Comparison of ENCODE assay signal across 15 cellular contexts in the genomic region with DNA sequence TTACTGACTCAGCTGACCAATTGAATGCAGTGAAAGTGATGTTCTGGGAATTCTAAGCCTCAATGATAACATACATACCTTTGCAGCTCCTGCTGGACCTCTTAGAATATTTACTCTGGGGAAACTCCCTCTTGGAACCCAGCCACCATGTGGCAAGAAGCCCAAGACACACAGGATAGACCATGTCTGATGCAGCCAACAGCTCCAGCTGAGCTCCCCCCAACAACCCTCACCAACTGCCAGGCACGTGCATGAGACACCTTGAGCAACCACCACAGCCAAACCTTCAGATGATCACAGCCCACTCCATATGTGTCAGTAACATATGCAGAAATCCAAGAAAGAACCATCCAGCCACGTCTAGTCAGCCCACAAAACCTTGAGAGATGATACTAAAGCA. TPM values are rescaled to one million over a fixed set of nuclear protein-coding genes. Genes with fewer than 3 reads are reported as not detected.
A peak's percentile ranks its signal among the peaks of the same experiment; 100 is the strongest.
DNase-seq lines count a peak whose midpoint lies in the region; ATAC-seq, FAIRE-seq and TF ChIP-seq lines count a peak whose summit lies in the region.
"Had no signal": no experiment of that assay in that cellular context is flagged by ENCODE, and none has a peak within 500 bp of the region (broad histone marks: within the 10 kb centered on the region; RNA-seq: fewer than 3 reads in every experiment).

No MANE protein-coding gene starts in this region.

- H3K27me3 ChIP-seq in BLaER1 treated with 17β-estradiol and CSF1 and Interleukin-3, amounts not matched to agents 10 nM and 100 nM, result no peaks in the 10 kb centered on the region
- H3K27me3 ChIP-seq in HL-60 (ENCODE audit: insufficient read depth, poor library complexity, severe bottlenecking) (no peaks in the 10 kb centered on the region), SJCRH30 (no peaks in the 10 kb centered on the region)

- no peak for ATAC-seq in natural killer cell

- H3K4me1 Mint-ChIP-seq in activated naive CD8-positive, alpha-beta T cell (ENCODE audit: low read depth), result peaks cover 42% of the 10 kb centered on the region
- peaks cover 58 to 63% of the 10 kb centered on the region in 2 donors for H3K4me1 Mint-ChIP-seq in natural killer cell

- H3K4me3 ChIP-seq in BLaER1 treated with 17β-estradiol and CSF1 and Interleukin-3, amounts not matched to agents 10 nM and 100 nM, result peak overlapping the region in 1 of 10 experiments; percentile 38; a peak in 1 of 20 replicates
- H3K4me3 ChIP-seq in HL-60 (replicated peaks; ENCODE audit: insufficient read depth, low read length) (no peak overlapping the region), SJCRH30 (no peak overlapping the region), kidney (ENCODE audit: low read length in 2 of 2) (no peak overlapping the region)

- peak overlapping the region; percentile 71 to 85 (median 82); a peak in 21 of 22 replicates for H3K27ac ChIP-seq in BLaER1 treated with 17β-estradiol and CSF1 and Interleukin-3, amounts not matched to agents 10 nM and 100 nM
- H3K27ac ChIP-seq in HL-60 (replicated peaks) (peak overlapping the region; percentile 76), SJCRH30 (no peak overlapping the region), kidney (ENCODE audit: low read depth in 2 of 2, low read length in 2 of 2) (no peak overlapping the region)

- H3K36me3 Mint-ChIP-seq in activated naive CD8-positive, alpha-beta T cell, result no peaks in the 10 kb centered on the region
- no peaks in the 10 kb centered on the region for H3K36me3 Mint-ChIP-seq in natural killer cell

- no peaks in the 10 kb centered on the region for H3K27me3 Mint-ChIP-seq in activated naive CD8-positive, alpha-beta T cell
- no peaks in the 10 kb centered on the region for H3K27me3 Mint-ChIP-seq in natural killer cell (ENCODE audit: low read depth in 2 of 2)

- H3K4me2 ChIP-seq in BLaER1 treated with 17β-estradiol and CSF1 and Interleukin-3, amounts not matched to agents 10 nM and 100 nM, result peak overlapping the region; percentile 82 to 98 (median 91)

- DNase-seq in HL-60 (ENCODE audit: low read depth in 1 of 2, low spot score in 1 of 2) (peak in 1 of 2 experiments; percentile 21), natural killer cell (no peak), SJCRH30 (no peak), RCC 7860 (ENCODE audit: low spot score) (no peak), kidney (no peak), NCI-H128 (lab: John Stamatoyannopoulos, UW; ENCODE audit: unreplicated experiment) (no peak)
- DNase-seq: activated CD8-positive, alpha-beta memory T cell treated with anti-CD3 and anti-CD28 coated beads, Interleukin-2, amount 50 U/mL, for 4 hours; NCI-H146; NCI-H524 treated with DMSO at 0.1 percent for 48 hours; RPMI8226; stimulated activated CD8-positive, alpha-beta memory T cell treated with anti-CD3 and anti-CD28 coated beads, Interleukin-4, amount 100 ng/mL, for 48 hours; T1000 had no signal

- H3K9ac ChIP-seq in BLaER1 treated with 17β-estradiol and CSF1 and Interleukin-3, amounts not matched to agents 10 nM and 100 nM, result peak overlapping the region in 9 of 11 experiments; percentile 55 to 78 (median 74); a peak in 13 of 22 replicates
- no peak overlapping the region for H3K9ac ChIP-seq in kidney (ENCODE audit: low read length in 2 of 2)

- H3K4me1 ChIP-seq in BLaER1 treated with 17β-estradiol and CSF1 and Interleukin-3, amounts not matched to agents 10 nM and 100 nM, result peaks cover 45 to 61% (median 54%) of the 10 kb centered on the region in 10 experiments
- H3K4me1 ChIP-seq in SJCRH30 (no peaks in the 10 kb centered on the region), kidney (ENCODE audit: control insufficient read depth in 1 of 2, insufficient read depth in 1 of 2, low read depth in 1 of 2, low read length in 2 of 2) (no peaks in the 10 kb centered on the region)

- peaks cover 0 to 48% (median 9%) of the 10 kb centered on the region in 11 experiments; a peak in 8 of 22 replicates for H4K20me1 ChIP-seq in BLaER1 treated with 17β-estradiol and CSF1 and Interleukin-3, amounts not matched to agents 10 nM and 100 nM

- peaks cover 0 to 24% (median 14%) of the 10 kb centered on the region in 11 experiments; a peak in 16 of 22 replicates for H3K9me3 ChIP-seq in BLaER1 treated with 17β-estradiol and CSF1 and Interleukin-3, amounts not matched to agents 10 nM and 100 nM (replicated peaks in 1 of 11)
- H3K9me3 ChIP-seq in SJCRH30 (replicated peaks) (no peaks in the 10 kb centered on the region), kidney (ENCODE audit: control insufficient read depth in 1 of 2, low read length in 2 of 2) (no peaks in the 10 kb centered on the region)

- H3K4me3 Mint-ChIP-seq in activated naive CD8-positive, alpha-beta T cell, result peak overlapping the region; percentile 85
- H3K4me3 Mint-ChIP-seq in natural killer cell, result peak overlapping the region; percentile 90

- no peak for FAIRE-seq in RCC 7860 (lab: Jason Lieb, UNC)
- FAIRE-seq in kidney (lab: Jason Lieb, UNC), result no peak
- FAIRE-seq: urothelium cell line had no signal

- no peaks in the 10 kb centered on the region for H3K9me3 Mint-ChIP-seq in activated naive CD8-positive, alpha-beta T cell (ENCODE audit: low read depth)
- H3K9me3 Mint-ChIP-seq in natural killer cell, result no peaks in the 10 kb centered on the region

- H3K27ac Mint-ChIP-seq in activated naive CD8-positive, alpha-beta T cell, result peak overlapping the region; percentile 93
- peak overlapping the region; percentile 84 to 90 for H3K27ac Mint-ChIP-seq in natural killer cell

- TF ChIP-seq CTCF in HL-60 (IDR thresholded peaks at IDR 0.05; ENCODE audit: insufficient read depth, low read length) (no peak), natural killer cell (IDR thresholded peaks at IDR 0.05) (no peak), kidney (IDR thresholded peaks at IDR 0.05; ENCODE audit: borderline replicate concordance, extremely low read depth, insufficient read depth) (no peak)

- peaks cover 0 to 57% (median 36%) of the 10 kb centered on the region in 11 experiments; a peak in 16 of 22 replicates for H3K36me3 ChIP-seq in BLaER1 treated with 17β-estradiol and CSF1 and Interleukin-3, amounts not matched to agents 10 nM and 100 nM
- H3K36me3 ChIP-seq in SJCRH30 (no peaks in the 10 kb centered on the region), kidney (ENCODE audit: control insufficient read depth in 1 of 2, insufficient read depth in 2 of 2, low read length in 2 of 2) (no peaks in the 10 kb centered on the region)

- intact Hi-C loops in natural killer cell (cut with micrococcal nuclease), result loop anchor here (2.0 to 10.0 kb wide), 7 partner anchors 19 to 203 kb away; no protein-coding TSS in a partner anchor
- intact Hi-C loops in kidney (cut with DNase I), result no loop called here

RNA-seq across cellular contexts. Expression of gene XYLT1, which starts 53.0 kb away (rescaled TPM):
- total RNA-seq in natural killer cell (10 to 100 TPM; 40.9 to 55.5 (median 43.8) TPM), kidney (7.6 TPM)
- total RNA-seq in SJCRH30 (2014; rRNA removed; shearing (Covaris generic)), result under 0.01 and 0.03 TPM in 2 replicates
- 0.52 TPM for polyA plus RNA-seq in kidney (ENCODE audit: insufficient read depth, low read depth, low replicate concordance)

Comparison
In these comparisons a context has a peak if more than half of its experiments do, and no peak if none do; other contexts are left out.
1. H3K27ac ChIP-seq: peak in BLaER1 treated with 17β-estradiol and CSF1 and Interleukin-3, amounts not matched to agents 10 nM and 100 nM (11 of 11) and HL-60 (single experiment); none in SJCRH30 (single experiment) and kidney (0 of 2).
2. H3K9ac ChIP-seq: peak in BLaER1 treated with 17β-estradiol and CSF1 and Interleukin-3, amounts not matched to agents 10 nM and 100 nM (9 of 11); none in kidney (0 of 2).